In the genomic region with DNA sequence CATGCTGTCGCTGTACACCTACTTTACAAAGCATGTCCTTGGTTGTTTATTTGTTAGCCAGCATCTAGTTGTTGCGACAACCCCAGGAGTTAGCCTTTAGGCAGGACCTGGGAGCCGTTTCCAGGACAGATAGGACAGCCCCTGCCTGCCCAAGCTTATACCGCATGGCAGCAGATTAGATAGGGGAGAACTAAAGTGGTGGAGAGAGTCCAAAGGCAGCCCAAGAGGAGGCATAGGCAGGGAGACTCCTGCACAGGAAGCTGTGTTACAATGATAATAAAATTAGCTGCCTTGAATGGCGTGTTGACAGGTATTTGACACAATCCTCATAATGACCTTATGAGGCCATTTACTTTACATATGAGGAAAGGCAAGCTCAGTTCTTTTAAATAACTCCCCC, we compare ENCODE assay signal across 22 cellular contexts. TPM values are rescaled to one million over a fixed set of nuclear protein-coding genes. Genes with fewer than 3 reads are reported as not detected.
DNase-seq lines count a peak whose midpoint lies in the region; ATAC-seq, FAIRE-seq and TF ChIP-seq lines count a peak whose summit lies in the region.
"Had no signal": no experiment of that assay in that cellular context is flagged by ENCODE, and none has a peak within 500 bp of the region (broad histone marks: within the 10 kb centered on the region; RNA-seq: fewer than 3 reads in every experiment).

No MANE protein-coding gene starts in this region.

- H3K9ac ChIP-seq in HepG2 (ENCODE audit: insufficient read depth, low read depth, low read length) (no peak overlapping the region), K562 (ENCODE audit: insufficient read depth in 1 of 2, low read depth in 2 of 2, low read length in 2 of 2) (peak overlapping the region in 1 of 2 experiments; percentile 73; a peak in 1 of 4 replicates)
- H3K9ac ChIP-seq: KMS-11 had no signal

- H2AFZ ChIP-seq in HepG2 (ENCODE audit: low read length): no peak overlapping the region
- no peak overlapping the region for H2AFZ ChIP-seq in K562 (ENCODE audit: low read depth, low read length)

- TF ChIP-seq CTCF in right lobe of liver (IDR thresholded peaks at IDR 0.05) (no peak), HepG2 (CRISPR knock-in tag; IDR thresholded peaks at IDR 0.05) (no peak), K562 (IDR thresholded peaks at IDR 0.05 in 2 of 3, conservative IDR thresholded peaks at IDR 0.05 in 1 of 3; ENCODE audit: insufficient read depth in 2 of 3, low read depth in 1 of 3, low read length in 3 of 3) (no peak), left ventricle myocardium inferior (IDR thresholded peaks at IDR 0.05; ENCODE audit: borderline replicate concordance) (no peak)

- BruUV-seq in HepG2 (replicated peaks; lab: Mats Ljungman, UMichigan): no TSS peak
- no TSS peak for BruUV-seq in K562 (replicated peaks; lab: Mats Ljungman, UMichigan)

- H3K27me3 ChIP-seq in right lobe of liver (no peaks in the 10 kb centered on the region), HepG2 (ENCODE audit: control insufficient read depth in 1 of 2, insufficient read depth in 2 of 2, low read length in 2 of 2) (no peaks in the 10 kb centered on the region), K562 (ENCODE audit: control insufficient read depth in 2 of 2, insufficient read depth in 2 of 2, low read length in 2 of 2) (no peaks in the 10 kb centered on the region), left ventricle myocardium inferior (ENCODE audit: low read depth) (no peaks in the 10 kb centered on the region)

- POLR2A ChIA-PET in HepG2 (lab: Yijun Ruan, JAX): no interaction called here
- POLR2A ChIA-PET in K562 (lab: Yijun Ruan, JAX): interaction anchor here (0.6 to 1.0 kb wide), 3 partner anchors 9 to 1206 kb away, joined by 3 read pairs; no protein-coding TSS in a partner anchor

- no peak for TF ChIP-seq RAD21 in HepG2 (CRISPR knock-in tag; IDR thresholded peaks at IDR 0.05)
- TF ChIP-seq RAD21 in K562 (CRISPR knock-in tag; conservative IDR thresholded peaks at IDR 0.05 in 1 of 2, IDR thresholded peaks at IDR 0.05 in 1 of 2): no peak

- no peak for TF ChIP-seq POLR2A in right lobe of liver (IDR thresholded peaks at IDR 0.05)
- no peak for TF ChIP-seq POLR2A in HepG2 (IDR thresholded peaks at IDR 0.05; ENCODE audit: insufficient read depth in 1 of 2, low read depth in 2 of 2, low read length in 2 of 2)
- TF ChIP-seq POLR2A in K562 (conservative IDR thresholded peaks at IDR 0.05): no peak

- TF ChIP-seq EP300 in HepG2 (IDR thresholded peaks at IDR 0.05; ENCODE audit: low read depth in 2 of 2, low read length in 2 of 2) (no peak), HepG2 (CRISPR knock-in tag; IDR thresholded peaks at IDR 0.05; ENCODE audit: borderline replicate concordance) (no peak), K562 (IDR thresholded peaks at IDR 0.05; ENCODE audit: low read length) (peak; percentile 65; the same call in 1 of the 2 replicates)

- peaks cover 6% of the 10 kb centered on the region for H3K9me1 ChIP-seq in K562 (ENCODE audit: control insufficient read depth, insufficient read depth, low read length)

- H3K79me2 ChIP-seq in HepG2 (ENCODE audit: insufficient read depth, low read length) (peaks cover 42% of the 10 kb centered on the region), K562 (ENCODE audit: control insufficient read depth, insufficient read depth, low read length) (peaks cover 57% of the 10 kb centered on the region)

- 42% methylated on average over 5 of the region's 5 CpGs for WGBS in right lobe of liver (ENCODE audit: insufficient coverage, low coverage, low lambda C conversion rate, missing lambda C conversion rate)
- 94% methylated on average over 3 of the region's 5 CpGs for WGBS in HepG2 (ENCODE audit: low lambda C conversion rate)
- WGBS in K562 (ENCODE audit: insufficient coverage, low coverage, missing lambda C conversion rate): 1% methylated on average over 5 of the region's 5 CpGs

- H3K9me3 ChIP-seq in right lobe of liver (no peaks in the 10 kb centered on the region), HepG2 (ENCODE audit: low read length) (no peaks in the 10 kb centered on the region), K562 (replicated peaks; ENCODE audit: control insufficient read depth, insufficient read depth, low read depth, low read length) (no peaks in the 10 kb centered on the region), left ventricle myocardium inferior (replicated peaks) (no peaks in the 10 kb centered on the region)

- ATAC-seq in right lobe of liver (peak in 3 of 4 donors; percentile 52 to 58 (median 54)), HepG2 (no peak), K562 (peak; percentile 98), HG02973 (IDR thresholded peaks at IDR 0.05; ENCODE audit: unreplicated experiment) (no peak)

- no peak for FAIRE-seq in HepG2 (lab: Jason Lieb, UNC)
- peak; percentile 92 for FAIRE-seq in K562 (lab: Jason Lieb, UNC)
- FAIRE-seq: GM19239, H54 had no signal

- H3K4me2 ChIP-seq in HepG2 (ENCODE audit: low read depth, low read length) (no peak overlapping the region), K562 (ENCODE audit: insufficient read depth, low read length) (peak overlapping the region; percentile 60)
- H3K4me2 ChIP-seq: KMS-11 had no signal

- no peak overlapping the region for H3K4me3 ChIP-seq in right lobe of liver
- no peak overlapping the region for H3K4me3 ChIP-seq in HepG2 (replicated peaks in 1 of 3; ENCODE audit: insufficient read depth in 1 of 3, low read depth in 2 of 3, low read length in 3 of 3)
- no peak overlapping the region for H3K4me3 ChIP-seq in K562
- no peak overlapping the region for H3K4me3 ChIP-seq in left ventricle myocardium inferior
- H3K4me3 ChIP-seq: SK-N-MC had no signal

- CTCF ChIA-PET in HepG2 (lab: Yijun Ruan, JAX; ENCODE audit: low intra/inter-chr PET ratio, low total read pairs): no interaction called here
- CTCF ChIA-PET in K562 (lab: Yijun Ruan, JAX; ENCODE audit: low intra/inter-chr PET ratio): no interaction called here

- no peak overlapping the region for H3K27ac ChIP-seq in right lobe of liver
- no peak overlapping the region for H3K27ac ChIP-seq in HepG2 (ENCODE audit: extremely low read length, insufficient read depth, low read length)
- peak overlapping the region; percentile 68 for H3K27ac ChIP-seq in K562 (ENCODE audit: extremely low read depth, low read depth, low read length)
- peak overlapping the region; percentile 70 for H3K27ac ChIP-seq in left ventricle myocardium inferior (replicated peaks)
- H3K27ac ChIP-seq: KMS-11, RWPE1, SK-N-MC had no signal

- H3K36me3 ChIP-seq in right lobe of liver: peaks cover 0 to 10% (median 0%) of the 10 kb centered on the region in 4 donors
- H3K36me3 ChIP-seq in HepG2 (replicated peaks in 1 of 2; ENCODE audit: control insufficient read depth in 1 of 2, insufficient read depth in 2 of 2, low read length in 2 of 2): peaks cover 0 to 15% of the 10 kb centered on the region in 2 experiments; a peak in 2 of 5 replicates
- peaks cover 67% of the 10 kb centered on the region; the same call in 2 of the 3 replicates for H3K36me3 ChIP-seq in K562 (ENCODE audit: control insufficient read depth, insufficient read depth, low read length)
- no peaks in the 10 kb centered on the region for H3K36me3 ChIP-seq in left ventricle myocardium inferior

- no peak for DNase-seq in right lobe of liver
- DNase-seq in HepG2 (ENCODE audit: low spot score): no peak
- peak; percentile 33 to 79 (median 54) for DNase-seq in K562 (ENCODE audit: extremely low read depth in 1 of 4, low spot score in 3 of 4)
- DNase-seq in left ventricle myocardium inferior: peak; percentile 25
- DNase-seq in cerebellum (ENCODE audit: low spot score): no peak
- DNase-seq in H4 (ENCODE audit: low spot score): no peak
- DNase-seq: Calu3; DND-41; IMR-90; MM.1S; NCI-H2029; NCI-H446 treated with DMSO at 0.1 percent for 48 hours; NCI-H526; NCI-H82; NK-92 treated with Interleukin-12 subunit alpha and Interleukin-12 subunit beta, amount 100 ng/mL, for 24 hours; SIG-M5 had no signal

- in situ Hi-C loops in HepG2 (cut with HindIII; ENCODE audit: extremely low pct_ligation_motif_present, low pct_unique_long_range_greater_than_20kb): no loop called here
- in situ Hi-C loops in K562 (cut with MboI): no loop called here

- H3K4me1 ChIP-seq in right lobe of liver (no peaks in the 10 kb centered on the region), HepG2 (ENCODE audit: insufficient read depth, low read length) (no peaks in the 10 kb centered on the region), K562 (replicated peaks in 1 of 2; ENCODE audit: control insufficient read depth in 2 of 2, insufficient read depth in 2 of 2, low read length in 2 of 2) (peaks cover 12 to 41% of the 10 kb centered on the region in 2 experiments), left ventricle myocardium inferior (peaks cover 14% of the 10 kb centered on the region)

- intact Hi-C loops in right lobe of liver (cut with DNase I): no loop called here
- intact Hi-C loops in HepG2 (cut with micrococcal nuclease; ENCODE audit: unreplicated experiment): no loop called here
- intact Hi-C loops in K562 (cut with micrococcal nuclease): no loop called here
- intact Hi-C loops in left ventricle myocardium inferior (cut with micrococcal nuclease): no loop called here

- H4K20me1 ChIP-seq in HepG2 (ENCODE audit: insufficient read depth, low read length) (peaks cover 5% of the 10 kb centered on the region; the same call in 1 of the 2 replicates), K562 (replicated peaks; ENCODE audit: control insufficient read depth, insufficient read depth, low read length) (peaks cover 25% of the 10 kb centered on the region)

RNA-seq across cellular contexts. Expression of gene NSDHL, which starts 13.0 kb away (rescaled TPM):
- total RNA-seq in right lobe of liver (10 to 100 TPM; 16.1 to 38.2 (median 20.9) TPM), HepG2 (2016; rRNA removed; fragmentation: Illumina TruSeq; extraction: Trizol) (47.6 and 49.3 TPM in 2 replicates), K562 (2014; rRNA removed) (37.1 and 38.4 TPM in 2 replicates), K562 (2014; rRNA removed; fragmentation: Illumina TruSeq; extraction: Trizol) (26.9 and 30.5 TPM in 2 replicates), K562 (2015; rRNA removed; fragmentation: Illumina TruSeq; extraction: Trizol) (21.0 and 22.5 TPM in 2 replicates), K562 (2021) (37.1 and 40.3 TPM in 2 replicates), left ventricle myocardium inferior (11.4 TPM), cerebellum (8.9 TPM)
- 14.6 and 16.3 TPM in 2 replicates for total RNA-seq in HepG2 (2016; cell fraction: cytosol; rRNA removed; fragmentation: Illumina TruSeq; extraction: Trizol; ENCODE audit: low read depth)
- 48.7 and 49.0 TPM in 2 replicates for total RNA-seq in HepG2 (2016; cell fraction: insoluble cytoplasmic fraction; rRNA removed; fragmentation: Illumina TruSeq; extraction: Trizol)
- 15.7 and 16.5 TPM in 2 replicates for total RNA-seq in HepG2 (2016; cell fraction: membrane; rRNA removed; fragmentation: Illumina TruSeq; extraction: Trizol)
- 32.0 and 33.8 TPM in 2 replicates for total RNA-seq in HepG2 (2016; cell fraction: nucleus; rRNA removed; fragmentation: Illumina TruSeq; extraction: Trizol)
- polyA plus RNA-seq in HepG2 (2011; rRNA removed) (26.2 and 35.9 TPM in 2 replicates), K562 (2011; rRNA removed) (63.4 and 71.8 TPM in 2 replicates), K562 (2014; fragmentation: Illumina TruSeq; extraction: Trizol) (52.5 and 62.8 TPM in 2 replicates), K562 (2014; fragmentation: Nextera tagmentation; extraction: Ambion mirVana) (10 to 100 TPM; 49.7 to 57.4 TPM), K562 (2014; rRNA removed) (40.8 and 41.1 TPM in 2 replicates)
- 22.8 and 35.7 TPM in 2 replicates for polyA plus RNA-seq in HepG2 (2011; cell fraction: cytosol; rRNA removed)
- polyA plus RNA-seq in HepG2 (2011; cell fraction: nucleus; rRNA removed): 8.5 and 13.3 TPM in 2 replicates
- polyA plus RNA-seq in HepG2 (2012): 34.8 and 39.7 TPM in 2 replicates
- polyA plus RNA-seq in HepG2 (2016; cell fraction: cytosol; fragmentation: Illumina TruSeq; extraction: Trizol; ENCODE audit: low read depth): 12.6 and 14.3 TPM in 2 replicates
- 60.9 and 65.3 TPM in 2 replicates for polyA plus RNA-seq in HepG2 (2016; cell fraction: insoluble cytoplasmic fraction; fragmentation: Illumina TruSeq; extraction: Trizol; ENCODE audit: low read depth)
- polyA plus RNA-seq in HepG2 (2016; cell fraction: membrane; fragmentation: Illumina TruSeq; extraction: Trizol; ENCODE audit: low read depth): 12.5 and 13.4 TPM in 2 replicates
- 55.3 and 58.9 TPM in 2 replicates for polyA plus RNA-seq in HepG2 (2016; cell fraction: nucleus; fragmentation: Illumina TruSeq; extraction: Trizol; ENCODE audit: insufficient read depth, low read depth)
- 25.4 and 33.9 TPM in 2 replicates for polyA minus RNA-seq in HepG2 (2011; rRNA and poly(A)+ RNA removed; ENCODE audit: low replicate concordance)
- 10.3 and 13.8 TPM in 2 replicates for polyA minus RNA-seq in HepG2 (2011; cell fraction: cytosol; rRNA and poly(A)+ RNA removed)
- 9.4 and 11.8 TPM in 2 replicates for polyA minus RNA-seq in HepG2 (2011; cell fraction: nucleus; rRNA and poly(A)+ RNA removed)
- total RNA-seq in K562 (2011; cell fraction: chromatin; rRNA removed; ENCODE audit: low replicate concordance): 29.2 and 39.7 TPM in 2 replicates
- 34.6 and 39.7 TPM in 2 replicates for total RNA-seq in K562 (2011; cell fraction: nucleolus; rRNA removed)
- 29.8 and 34.7 TPM in 2 replicates for total RNA-seq in K562 (2011; cell fraction: nucleoplasm; rRNA removed)
- 59.7 and 65.5 TPM in 2 replicates for polyA plus RNA-seq in K562 (2011; cell fraction: cytosol; rRNA removed)
- 29.7 and 34.0 TPM in 2 replicates for polyA plus RNA-seq in K562 (2011; cell fraction: nucleus; rRNA removed)
- 30.9 and 51.3 TPM in 2 replicates for polyA plus RNA-seq in K562 (2012)
- polyA minus RNA-seq in K562 (2011; rRNA and poly(A)+ RNA removed): 34.0 and 39.9 TPM in 2 replicates
- 17.8 and 21.5 TPM in 2 replicates for polyA minus RNA-seq in K562 (2011; cell fraction: cytosol; rRNA and poly(A)+ RNA removed)
- 6.5 and 10.7 TPM in 2 replicates for polyA minus RNA-seq in K562 (2011; cell fraction: nucleus; rRNA and poly(A)+ RNA removed)
- 14.8 and 24.5 TPM in 2 replicates for total RNA-seq in H4 (2014; rRNA removed; shearing (Covaris generic))

RNA-seq across cellular contexts. Expression of gene CETN2, which starts 13.3 kb away (rescaled TPM):
- total RNA-seq in right lobe of liver (10 to 100 TPM in 5 of 6 experiments, 1 to 10 TPM in 1; 8.4 to 11.4 (median 10.9) TPM), HepG2 (2016; rRNA removed; fragmentation: Illumina TruSeq; extraction: Trizol) (85.4 and 129 TPM in 2 replicates), K562 (2014; rRNA removed) (15.7 and 16.7 TPM in 2 replicates), K562 (2014; rRNA removed; fragmentation: Illumina TruSeq; extraction: Trizol) (27.6 and 32.6 TPM in 2 replicates), K562 (2015; rRNA removed; fragmentation: Illumina TruSeq; extraction: Trizol) (26.9 and 28.8 TPM in 2 replicates), K562 (2021) (17.6 and 19.7 TPM in 2 replicates), left ventricle myocardium inferior (24.1 TPM), cerebellum (20.3 TPM)
- total RNA-seq in HepG2 (2016; cell fraction: cytosol; rRNA removed; fragmentation: Illumina TruSeq; extraction: Trizol; ENCODE audit: low read depth): 13.7 and 14.5 TPM in 2 replicates
- total RNA-seq in HepG2 (2016; cell fraction: insoluble cytoplasmic fraction; rRNA removed; fragmentation: Illumina TruSeq; extraction: Trizol): 81.8 and 138 TPM in 2 replicates
- total RNA-seq in HepG2 (2016; cell fraction: membrane; rRNA removed; fragmentation: Illumina TruSeq; extraction: Trizol): 25.4 and 26.6 TPM in 2 replicates
- total RNA-seq in HepG2 (2016; cell fraction: nucleus; rRNA removed; fragmentation: Illumina TruSeq; extraction: Trizol): 30.6 and 31.1 TPM in 2 replicates
- polyA plus RNA-seq in HepG2 (2011; rRNA removed) (13.1 and 17.2 TPM in 2 replicates), K562 (2011; rRNA removed) (28.8 and 35.0 TPM in 2 replicates), K562 (2014; fragmentation: Illumina TruSeq; extraction: Trizol) (27.8 and 37.1 TPM in 2 replicates), K562 (2014; fragmentation: Nextera tagmentation; extraction: Ambion mirVana) (10 to 100 TPM; 24.7 to 36.0 TPM), K562 (2014; rRNA removed) (22.3 and 22.6 TPM in 2 replicates)
- polyA plus RNA-seq in HepG2 (2011; cell fraction: cytosol; rRNA removed): 6.3 and 10.9 TPM in 2 replicates
- 1.7 and 2.4 TPM in 2 replicates for polyA plus RNA-seq in HepG2 (2011; cell fraction: nucleus; rRNA removed)
- 24.0 and 37.8 TPM in 2 replicates for polyA plus RNA-seq in HepG2 (2012)
- polyA plus RNA-seq in HepG2 (2016; cell fraction: cytosol; fragmentation: Illumina TruSeq; extraction: Trizol; ENCODE audit: low read depth): 19.4 and 20.8 TPM in 2 replicates
- polyA plus RNA-seq in HepG2 (2016; cell fraction: insoluble cytoplasmic fraction; fragmentation: Illumina TruSeq; extraction: Trizol; ENCODE audit: low read depth): 155 and 178 TPM in 2 replicates
- polyA plus RNA-seq in HepG2 (2016; cell fraction: membrane; fragmentation: Illumina TruSeq; extraction: Trizol; ENCODE audit: low read depth): 29.5 and 30.2 TPM in 2 replicates
- polyA plus RNA-seq in HepG2 (2016; cell fraction: nucleus; fragmentation: Illumina TruSeq; extraction: Trizol; ENCODE audit: insufficient read depth, low read depth): 52.9 and 59.1 TPM in 2 replicates
- 3.1 and 8.5 TPM in 2 replicates for polyA minus RNA-seq in HepG2 (2011; rRNA and poly(A)+ RNA removed; ENCODE audit: low replicate concordance)
- polyA minus RNA-seq in HepG2 (2011; cell fraction: cytosol; rRNA and poly(A)+ RNA removed): 6.4 and 6.5 TPM in 2 replicates
- 2.8 and 3.1 TPM in 2 replicates for polyA minus RNA-seq in HepG2 (2011; cell fraction: nucleus; rRNA and poly(A)+ RNA removed)
- total RNA-seq in K562 (2011; cell fraction: chromatin; rRNA removed; ENCODE audit: low replicate concordance): 3.0 and 4.3 TPM in 2 replicates
- total RNA-seq in K562 (2011; cell fraction: nucleolus; rRNA removed): 2.5 TPM in 2 replicates
- 4.5 and 5.6 TPM in 2 replicates for total RNA-seq in K562 (2011; cell fraction: nucleoplasm; rRNA removed)
- polyA plus RNA-seq in K562 (2011; cell fraction: cytosol; rRNA removed): 7.9 and 13.1 TPM in 2 replicates
- 6.0 and 10.3 TPM in 2 replicates for polyA plus RNA-seq in K562 (2011; cell fraction: nucleus; rRNA removed)
- polyA plus RNA-seq in K562 (2012): 19.4 and 33.2 TPM in 2 replicates
- 15.2 and 15.8 TPM in 2 replicates for polyA minus RNA-seq in K562 (2011; rRNA and poly(A)+ RNA removed)
- polyA minus RNA-seq in K562 (2011; cell fraction: cytosol; rRNA and poly(A)+ RNA removed): 2.5 and 4.4 TPM in 2 replicates
- 2.3 and 4.0 TPM in 2 replicates for polyA minus RNA-seq in K562 (2011; cell fraction: nucleus; rRNA and poly(A)+ RNA removed)
- total RNA-seq in H4 (2014; rRNA removed; shearing (Covaris generic)): 68.5 and 69.1 TPM in 2 replicates

RNA-seq across cellular contexts. Expression of gene ZNF185, which starts 54.0 kb away (rescaled TPM):
- total RNA-seq in right lobe of liver (1 to 10 TPM in 1 of 6 experiments, under 1 TPM in 5; 0.61 to 1.7 (median 0.83) TPM), HepG2 (2016; rRNA removed; fragmentation: Illumina TruSeq; extraction: Trizol) (1.6 and 1.9 TPM in 2 replicates), K562 (2014; rRNA removed) (0.18 and 0.24 TPM in 2 replicates), K562 (2014; rRNA removed; fragmentation: Illumina TruSeq; extraction: Trizol) (0.22 and 0.26 TPM in 2 replicates), K562 (2015; rRNA removed; fragmentation: Illumina TruSeq; extraction: Trizol) (0.19 and 0.22 TPM in 2 replicates), K562 (2021) (0.24 and 0.40 TPM in 2 replicates), left ventricle myocardium inferior (1.6 TPM), cerebellum (2.9 TPM)
- 0.18 and 0.30 TPM in 2 replicates for total RNA-seq in HepG2 (2016; cell fraction: cytosol; rRNA removed; fragmentation: Illumina TruSeq; extraction: Trizol; ENCODE audit: low read depth)
- total RNA-seq in HepG2 (2016; cell fraction: insoluble cytoplasmic fraction; rRNA removed; fragmentation: Illumina TruSeq; extraction: Trizol): 1.7 and 1.8 TPM in 2 replicates
- total RNA-seq in HepG2 (2016; cell fraction: membrane; rRNA removed; fragmentation: Illumina TruSeq; extraction: Trizol): 0.96 and 1.2 TPM in 2 replicates
- 0.85 and 0.87 TPM in 2 replicates for total RNA-seq in HepG2 (2016; cell fraction: nucleus; rRNA removed; fragmentation: Illumina TruSeq; extraction: Trizol)
- polyA plus RNA-seq in HepG2 (2011; rRNA removed) (2.9 and 3.4 TPM in 2 replicates), K562 (2011; rRNA removed) (0.95 and 1.1 TPM in 2 replicates), K562 (2014; fragmentation: Illumina TruSeq; extraction: Trizol) (0.57 and 0.64 TPM in 2 replicates), K562 (2014; fragmentation: Nextera tagmentation; extraction: Ambion mirVana) (under 1 TPM; 0.08 to 0.18 TPM), K562 (2014; rRNA removed) (0.35 and 0.38 TPM in 2 replicates)
- 2.3 and 2.5 TPM in 2 replicates for polyA plus RNA-seq in HepG2 (2011; cell fraction: cytosol; rRNA removed)
- 2.2 and 2.3 TPM in 2 replicates for polyA plus RNA-seq in HepG2 (2011; cell fraction: nucleus; rRNA removed)
- polyA plus RNA-seq in HepG2 (2012): 1.1 and 1.9 TPM in 2 replicates
- 0.24 and 0.28 TPM in 2 replicates for polyA plus RNA-seq in HepG2 (2016; cell fraction: cytosol; fragmentation: Illumina TruSeq; extraction: Trizol; ENCODE audit: low read depth)
- 1.7 and 1.8 TPM in 2 replicates for polyA plus RNA-seq in HepG2 (2016; cell fraction: insoluble cytoplasmic fraction; fragmentation: Illumina TruSeq; extraction: Trizol; ENCODE audit: low read depth)
- 0.86 and 1.1 TPM in 2 replicates for polyA plus RNA-seq in HepG2 (2016; cell fraction: membrane; fragmentation: Illumina TruSeq; extraction: Trizol; ENCODE audit: low read depth)
- 1.4 and 1.7 TPM in 2 replicates for polyA plus RNA-seq in HepG2 (2016; cell fraction: nucleus; fragmentation: Illumina TruSeq; extraction: Trizol; ENCODE audit: insufficient read depth, low read depth)
- 1.2 and 5.8 TPM in 2 replicates for polyA minus RNA-seq in HepG2 (2011; rRNA and poly(A)+ RNA removed; ENCODE audit: low replicate concordance)
- polyA minus RNA-seq in HepG2 (2011; cell fraction: cytosol; rRNA and poly(A)+ RNA removed): 0.79 and 0.99 TPM in 2 replicates
- polyA minus RNA-seq in HepG2 (2011; cell fraction: nucleus; rRNA and poly(A)+ RNA removed): 0.75 and 0.90 TPM in 2 replicates
- total RNA-seq in K562 (2011; cell fraction: chromatin; rRNA removed; ENCODE audit: low replicate concordance): 0.37 and 0.53 TPM in 2 replicates
- total RNA-seq in K562 (2011; cell fraction: nucleolus; rRNA removed): 0.26 and 0.33 TPM in 2 replicates
- total RNA-seq in K562 (2011; cell fraction: nucleoplasm; rRNA removed): 0.44 and 0.46 TPM in 2 replicates
- 0.67 and 0.74 TPM in 2 replicates for polyA plus RNA-seq in K562 (2011; cell fraction: cytosol; rRNA removed)
- polyA plus RNA-seq in K562 (2011; cell fraction: nucleus; rRNA removed): 0.76 and 0.95 TPM in 2 replicates
- polyA plus RNA-seq in K562 (2012): 0.28 and 0.29 TPM in 2 replicates
- polyA minus RNA-seq in K562 (2011; rRNA and poly(A)+ RNA removed): 0.35 and 0.66 TPM in 2 replicates
- 0.29 TPM in 1 of 2 replicates, not detected in the other for polyA minus RNA-seq in K562 (2011; cell fraction: cytosol; rRNA and poly(A)+ RNA removed)
- 0.13 and 0.22 TPM in 2 replicates for polyA minus RNA-seq in K562 (2011; cell fraction: nucleus; rRNA and poly(A)+ RNA removed)
- 0.37 and 0.62 TPM in 2 replicates for total RNA-seq in H4 (2014; rRNA removed; shearing (Covaris generic))

Comparison
In these comparisons a context has a peak if more than half of its experiments do, and no peak if none do; other contexts are left out.
1. ATAC-seq: peak in right lobe of liver (3 of 4) and K562 (single experiment); none in HepG2 (single experiment) and HG02973 (single experiment).
2. DNase-seq: peak in K562 (4 of 4) and left ventricle myocardium inferior (single experiment); none in right lobe of liver (0 of 3), HepG2 (single experiment), cerebellum (single experiment) and H4 (single experiment).
3. H3K27ac ChIP-seq: peak in K562 (single experiment) and left ventricle myocardium inferior (single experiment); none in right lobe of liver (0 of 3) and HepG2 (single experiment).